Comparison of ENCODE assay signal across 9 cellular contexts in the genomic region with DNA sequence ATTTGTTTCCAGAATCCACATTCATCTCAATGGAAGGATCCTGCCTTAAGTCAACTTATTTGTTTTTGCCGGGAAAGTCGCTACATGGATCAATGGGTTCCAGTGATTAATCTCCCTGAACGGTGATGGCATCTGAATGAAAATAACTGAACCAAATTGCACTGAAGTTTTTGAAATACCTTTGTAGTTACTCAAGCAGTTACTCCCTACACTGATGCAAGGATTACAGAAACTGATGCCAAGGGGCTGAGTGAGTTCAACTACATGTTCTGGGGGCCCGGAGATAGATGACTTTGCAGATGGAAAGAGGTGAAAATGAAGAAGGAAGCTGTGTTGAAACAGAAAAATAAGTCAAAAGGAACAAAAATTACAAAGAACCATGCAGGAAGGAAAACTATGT. TPM values are rescaled to one million over a fixed set of nuclear protein-coding genes. Genes with fewer than 3 reads are reported as not detected.
DNase-seq lines count a peak whose midpoint lies in the region; ATAC-seq and TF ChIP-seq lines count a peak whose summit lies in the region.
"Had no signal": no experiment of that assay in that cellular context is flagged by ENCODE, and none has a peak within 500 bp of the region (broad histone marks: within the 10 kb centered on the region; RNA-seq: fewer than 3 reads in every experiment).

No MANE protein-coding gene starts in this region.

- ATAC-seq in GM21423 (IDR thresholded peaks at IDR 0.05; ENCODE audit: unreplicated experiment) (no peak), GM21529 (IDR thresholded peaks at IDR 0.05; ENCODE audit: unreplicated experiment) (no peak)

- TF ChIP-seq EP300 in ovary (IDR thresholded peaks at IDR 0.05) = no peak

- intact Hi-C loops in ovary (cut with DNase I) = loop anchor here in 3 of 4 donors (5.0 to 10.0 kb wide), 5 partner anchors 60 to 153 kb away; no protein-coding TSS in a partner anchor

- H3K4me1 ChIP-seq in ovary (ENCODE audit: insufficient read depth) = peaks cover 8% of the 10 kb centered on the region

- DNase-seq in GF-D8 (lab: John Stamatoyannopoulos, UW) (peak; percentile 92), NCI-H226 (peak; percentile 70), cardiac fibroblast (ENCODE audit: low read depth in 2 of 2) (peak; percentile 82 to 90), ovary (no peak), NCI-H128 (lab: John Stamatoyannopoulos, UW; ENCODE audit: unreplicated experiment) (no peak)
- DNase-seq in stimulated activated naive CD4-positive, alpha-beta T cell treated with Interleukin-2 at 50 U/mL for 16 hours (lab: John Stamatoyannopoulos, UW) = no peak
- DNase-seq: activated B cell treated with CpG ODN at 0.5 μM for 24 hours had no signal

- TF ChIP-seq CTCF in cardiac fibroblast (IDR thresholded peaks at IDR 0.05; ENCODE audit: low read depth, low read length) = no peak
- TF ChIP-seq CTCF in ovary (IDR thresholded peaks at IDR 0.05) = no peak

- TF ChIP-seq POLR2A in ovary (IDR thresholded peaks at IDR 0.05) = no peak

- 49 to 62% (median 58%) methylated on average over 4 of the region's 4 CpGs for WGBS in ovary, 3 donors

- no peaks in the 10 kb centered on the region for H3K36me3 ChIP-seq in ovary

- no peaks in the 10 kb centered on the region for H3K9me3 ChIP-seq in ovary

- H3K4me3 ChIP-seq in cardiac fibroblast (replicated peaks in 1 of 2; ENCODE audit: low read depth in 2 of 2, low read length in 2 of 2) (peak overlapping the region; percentile 4 to 93), ovary (peak overlapping the region; percentile 90)

- no peak overlapping the region for H3K27ac ChIP-seq in ovary

- H3K27me3 ChIP-seq in ovary = no peaks in the 10 kb centered on the region

RNA-seq across cellular contexts. Expression of a gene that starts 2.6 kb away (rescaled TPM):
- 100 to 1,000 TPM in 1 of 7 donors, 10 to 100 TPM in 6; 22.1 to 132 (median 36.2) TPM for total RNA-seq in ovary
- 100 to 1,000 TPM in 1 of 2 donors, 10 to 100 TPM in 1; 49.2 to 103 TPM for polyA plus RNA-seq in ovary

Comparison
In these comparisons a context has a peak if more than half of its experiments do, and no peak if none do; other contexts are left out.
1. DNase-seq: peak in GF-D8 (single experiment), NCI-H226 (single experiment) and cardiac fibroblast (2 of 2); none in ovary (0 of 5), stimulated activated naive CD4-positive, alpha-beta T cell treated with Interleukin-2 at 50 U/mL for 16 hours (single experiment) and NCI-H128 (single experiment).